ENCODE assay signal across 17 cellular contexts in the genomic region with DNA sequence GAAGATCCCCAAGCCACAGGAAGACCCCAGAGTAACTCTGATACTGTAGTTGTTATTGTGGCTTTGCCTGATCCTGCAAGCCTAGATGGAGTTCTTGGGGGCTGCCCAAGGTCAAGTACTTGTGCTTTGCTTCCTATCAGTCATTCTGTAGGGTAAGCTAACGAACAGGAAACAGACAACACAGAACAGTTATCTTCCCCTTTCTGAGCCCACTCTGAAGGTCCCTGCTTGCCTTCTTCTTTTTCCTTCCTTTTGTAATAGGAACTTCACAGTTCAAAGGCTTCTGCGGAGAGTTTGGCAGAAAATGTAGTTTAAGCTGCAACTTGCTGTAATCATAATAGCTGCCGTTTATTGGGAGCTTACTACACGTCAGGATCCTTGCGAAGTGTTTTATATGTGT.
"Had no signal": no experiment of that assay in that cellular context is flagged by ENCODE, and none has a peak within 500 bp of the region (broad histone marks: within the 10 kb centered on the region; RNA-seq: fewer than 3 reads in every experiment).

No MANE protein-coding gene starts in this region.

- H3K4me3 Mint-ChIP-seq: activated CD4-positive, alpha-beta T cell treated with anti-CD3 and anti-CD28 coated beads for 36 hours; activated naive CD8-positive, alpha-beta T cell; immature natural killer cell; neural crest cell had no signal

- H3K27me3 Mint-ChIP-seq: activated CD4-positive, alpha-beta T cell treated with anti-CD3 and anti-CD28 coated beads for 36 hours; naive B cell; progenitor cell of endocrine pancreas had no signal

- DNase-seq: activated CD4-positive, alpha-beta T cell treated with anti-CD3 and anti-CD28 coated beads, Interleukin-2, amount 50 U/mL, for 48 hours; activated gamma-delta T cell treated with Interleukin-2 at 50 U/mL for 16 hours; cerebellar nuclear complex; cortex of kidney; heart right ventricle; immature natural killer cell; kidney glomerular epithelial cell; left ventricle myocardium inferior; mammary epithelial cell; mucosa of descending colon; naive B cell; stimulated activated naive CD4-positive, alpha-beta T cell had no signal

- H3K9me3 ChIP-seq: gastroesophageal sphincter had no signal

- H3K36me3 Mint-ChIP-seq: activated naive CD8-positive, alpha-beta T cell; immature natural killer cell; naive B cell had no signal

- H3K4me1 Mint-ChIP-seq: activated CD4-positive, alpha-beta T cell treated with anti-CD3 and anti-CD28 coated beads for 36 hours; immature natural killer cell; neural crest cell had no signal

- H3K27ac ChIP-seq: gastroesophageal sphincter, heart right ventricle, left ventricle myocardium inferior had no signal

- H3K4me3 ChIP-seq: gastroesophageal sphincter, heart right ventricle, left ventricle myocardium inferior, mucosa of descending colon had no signal

- H3K36me3 ChIP-seq: gastroesophageal sphincter, heart right ventricle, left ventricle myocardium inferior had no signal

- ATAC-seq: activated CD4-positive, alpha-beta T cell treated with anti-CD3 and anti-CD28 coated beads for 36 hours; gastroesophageal sphincter; heart right ventricle; mucosa of descending colon had no signal

- H3K4me1 ChIP-seq: gastroesophageal sphincter, heart right ventricle, left ventricle myocardium inferior had no signal

- H3K27me3 ChIP-seq: gastroesophageal sphincter had no signal

- H3K27ac Mint-ChIP-seq: activated CD4-positive, alpha-beta T cell treated with anti-CD3 and anti-CD28 coated beads for 36 hours; activated naive CD8-positive, alpha-beta T cell; immature natural killer cell; progenitor cell of endocrine pancreas had no signal
